ENCODE assay signal across 1 cellular context in the genomic region with DNA sequence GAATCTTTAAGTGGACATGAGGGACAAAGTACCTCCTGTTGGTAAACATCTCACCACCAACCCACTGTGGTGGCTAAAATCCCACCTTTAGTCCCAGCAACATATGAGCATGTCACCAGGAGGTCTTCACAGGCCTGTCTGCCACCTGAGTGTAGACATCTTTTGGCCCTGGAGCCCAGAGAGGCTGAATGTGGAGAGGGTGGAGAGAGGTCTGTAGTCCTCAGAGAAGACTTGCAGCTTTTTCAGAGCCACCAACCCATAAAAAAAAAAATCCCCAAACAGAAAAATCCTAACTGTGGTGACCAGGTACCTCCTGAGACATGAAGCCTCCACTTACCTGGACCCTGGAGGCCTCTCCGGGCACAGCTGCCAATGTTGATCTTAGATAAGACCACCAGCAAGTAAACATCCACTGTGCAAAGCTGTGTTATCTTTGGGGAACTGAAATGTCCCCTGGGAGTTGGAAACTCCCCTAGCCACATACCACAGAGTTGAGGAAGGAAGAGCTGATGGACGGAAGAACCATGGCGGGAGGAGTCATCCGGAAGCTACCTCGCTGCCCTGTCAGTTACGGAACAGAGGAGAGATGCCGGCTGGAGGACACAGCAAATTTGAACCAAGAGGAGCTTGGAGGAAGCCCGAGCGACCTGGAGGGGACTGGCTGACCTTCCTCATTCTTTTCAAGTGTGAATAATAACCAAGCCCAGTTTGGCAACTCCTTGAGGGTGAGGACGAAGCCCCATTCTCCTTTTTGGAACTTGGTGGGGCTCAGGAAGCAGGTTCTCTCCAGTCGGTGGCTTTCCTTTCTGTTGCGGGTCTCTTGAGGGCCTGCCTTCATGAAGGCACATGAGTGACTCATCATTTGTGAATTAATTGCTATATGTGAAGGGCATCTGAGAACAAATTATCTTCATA.
TF ChIP-seq lines count a peak whose summit lies in the region.

A gene with protein sequence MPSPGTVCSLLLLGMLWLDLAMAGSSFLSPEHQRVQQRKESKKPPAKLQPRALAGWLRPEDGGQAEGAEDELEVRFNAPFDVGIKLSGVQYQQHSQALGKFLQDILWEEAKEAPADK (minus strand): TSS at position 443 of the 915 bp plus-strand sequence. CDS start 2,767 bp downstream, outside the sequence.

TF ChIP-seq in HepG2, 621 proteins besides CTCF, POLR2A, EP300 and RAD21 (continued from another document and continues in another):
- TF ChIP-seq, protein P1, sequence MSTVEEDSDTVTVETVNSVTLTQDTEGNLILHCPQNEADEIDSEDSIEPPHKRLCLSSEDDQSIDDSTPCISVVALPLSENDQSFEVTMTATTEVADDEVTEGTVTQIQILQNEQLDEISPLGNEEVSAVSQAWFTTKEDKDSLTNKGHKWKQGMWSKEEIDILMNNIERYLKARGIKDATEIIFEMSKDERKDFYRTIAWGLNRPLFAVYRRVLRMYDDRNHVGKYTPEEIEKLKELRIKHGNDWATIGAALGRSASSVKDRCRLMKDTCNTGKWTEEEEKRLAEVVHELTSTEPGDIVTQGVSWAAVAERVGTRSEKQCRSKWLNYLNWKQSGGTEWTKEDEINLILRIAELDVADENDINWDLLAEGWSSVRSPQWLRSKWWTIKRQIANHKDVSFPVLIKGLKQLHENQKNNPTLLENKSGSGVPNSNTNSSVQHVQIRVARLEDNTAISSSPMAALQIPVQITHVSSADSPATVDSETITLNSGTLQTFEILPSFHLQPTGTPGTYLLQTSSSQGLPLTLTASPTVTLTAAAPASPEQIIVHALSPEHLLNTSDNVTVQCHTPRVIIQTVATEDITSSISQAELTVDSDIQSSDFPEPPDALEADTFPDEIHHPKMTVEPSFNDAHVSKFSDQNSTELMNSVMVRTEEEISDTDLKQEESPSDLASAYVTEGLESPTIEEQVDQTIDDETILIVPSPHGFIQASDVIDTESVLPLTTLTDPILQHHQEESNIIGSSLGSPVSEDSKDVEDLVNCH (CRISPR knock-in tag; IDR thresholded peaks at IDR 0.05), result no peak
- TF ChIP-seq KDM3A (CRISPR knock-in tag; IDR thresholded peaks at IDR 0.05; ENCODE audit: low read depth) (no peak), RARG (CRISPR knock-in tag; IDR thresholded peaks at IDR 0.05; ENCODE audit: low read depth) (no peak), YEATS2 (CRISPR knock-in tag; IDR thresholded peaks at IDR 0.05; ENCODE audit: borderline replicate concordance) (peak; percentile 28; the same call in 1 of the 2 replicates), ZNF737 (CRISPR knock-in tag; IDR thresholded peaks at IDR 0.05; ENCODE audit: borderline replicate concordance) (no peak), ZNF382 (CRISPR knock-in tag; IDR thresholded peaks at IDR 0.05; ENCODE audit: borderline replicate concordance) (no peak), MYC (CRISPR knock-in tag; IDR thresholded peaks at IDR 0.05; ENCODE audit: borderline replicate concordance) (no peak), MTA3 (CRISPR knock-in tag; IDR thresholded peaks at IDR 0.05) (no peak), ZSCAN29 (CRISPR knock-in tag; conservative IDR thresholded peaks at IDR 0.05) (no peak), ZNF180 (CRISPR knock-in tag; IDR thresholded peaks at IDR 0.05; ENCODE audit: borderline replicate concordance, low read depth) (no peak), PHF21A (CRISPR knock-in tag; IDR thresholded peaks at IDR 0.05) (peak; percentile 87), MAF1 (CRISPR knock-in tag; IDR thresholded peaks at IDR 0.05; ENCODE audit: borderline replicate concordance) (no peak), JARID2 (CRISPR knock-in tag; IDR thresholded peaks at IDR 0.05; ENCODE audit: insufficient replicate concordance) (no peak), ZFAT (CRISPR knock-in tag; conservative IDR thresholded peaks at IDR 0.05) (no peak), SNAPC2 (CRISPR knock-in tag; IDR thresholded peaks at IDR 0.05) (no peak), HDAC2 (CRISPR knock-in tag; IDR thresholded peaks at IDR 0.05) (peak; percentile 78), ZNF564 (CRISPR knock-in tag; IDR thresholded peaks at IDR 0.05) (no peak), NFE2L1 (CRISPR knock-in tag; IDR thresholded peaks at IDR 0.05; ENCODE audit: borderline replicate concordance) (no peak), ATRX (CRISPR knock-in tag; IDR thresholded peaks at IDR 0.05; ENCODE audit: borderline replicate concordance) (no peak), REXO4 (CRISPR knock-in tag; IDR thresholded peaks at IDR 0.05; ENCODE audit: borderline replicate concordance) (no peak), NFIB (CRISPR knock-in tag; IDR thresholded peaks at IDR 0.05; ENCODE audit: borderline replicate concordance) (no peak), ZNF333 (CRISPR knock-in tag; IDR thresholded peaks at IDR 0.05; ENCODE audit: borderline replicate concordance) (no peak), ZNF878 (CRISPR knock-in tag; IDR thresholded peaks at IDR 0.05) (0 out of 2 replicates have a peak, but pooled peaks have one; percentile 33), NBN (conservative IDR thresholded peaks at IDR 0.05) (no peak), ZNF496 (CRISPR knock-in tag; IDR thresholded peaks at IDR 0.05; ENCODE audit: insufficient replicate concordance) (no peak), MBD4 (IDR thresholded peaks at IDR 0.05; ENCODE audit: borderline replicate concordance, low read length) (no peak), SUZ12 (IDR thresholded peaks at IDR 0.05; ENCODE audit: low read depth, low read length) (no peak), PHB2 (IDR thresholded peaks at IDR 0.05; ENCODE audit: partially characterized antibody) (no peak)
- TF ChIP-seq, protein P2, sequence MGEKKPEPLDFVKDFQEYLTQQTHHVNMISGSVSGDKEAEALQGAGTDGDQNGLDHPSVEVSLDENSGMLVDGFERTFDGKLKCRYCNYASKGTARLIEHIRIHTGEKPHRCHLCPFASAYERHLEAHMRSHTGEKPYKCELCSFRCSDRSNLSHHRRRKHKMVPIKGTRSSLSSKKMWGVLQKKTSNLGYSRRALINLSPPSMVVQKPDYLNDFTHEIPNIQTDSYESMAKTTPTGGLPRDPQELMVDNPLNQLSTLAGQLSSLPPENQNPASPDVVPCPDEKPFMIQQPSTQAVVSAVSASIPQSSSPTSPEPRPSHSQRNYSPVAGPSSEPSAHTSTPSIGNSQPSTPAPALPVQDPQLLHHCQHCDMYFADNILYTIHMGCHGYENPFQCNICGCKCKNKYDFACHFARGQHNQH (CRISPR knock-in tag; IDR thresholded peaks at IDR 0.05), result no peak
- TF ChIP-seq, protein P3, sequence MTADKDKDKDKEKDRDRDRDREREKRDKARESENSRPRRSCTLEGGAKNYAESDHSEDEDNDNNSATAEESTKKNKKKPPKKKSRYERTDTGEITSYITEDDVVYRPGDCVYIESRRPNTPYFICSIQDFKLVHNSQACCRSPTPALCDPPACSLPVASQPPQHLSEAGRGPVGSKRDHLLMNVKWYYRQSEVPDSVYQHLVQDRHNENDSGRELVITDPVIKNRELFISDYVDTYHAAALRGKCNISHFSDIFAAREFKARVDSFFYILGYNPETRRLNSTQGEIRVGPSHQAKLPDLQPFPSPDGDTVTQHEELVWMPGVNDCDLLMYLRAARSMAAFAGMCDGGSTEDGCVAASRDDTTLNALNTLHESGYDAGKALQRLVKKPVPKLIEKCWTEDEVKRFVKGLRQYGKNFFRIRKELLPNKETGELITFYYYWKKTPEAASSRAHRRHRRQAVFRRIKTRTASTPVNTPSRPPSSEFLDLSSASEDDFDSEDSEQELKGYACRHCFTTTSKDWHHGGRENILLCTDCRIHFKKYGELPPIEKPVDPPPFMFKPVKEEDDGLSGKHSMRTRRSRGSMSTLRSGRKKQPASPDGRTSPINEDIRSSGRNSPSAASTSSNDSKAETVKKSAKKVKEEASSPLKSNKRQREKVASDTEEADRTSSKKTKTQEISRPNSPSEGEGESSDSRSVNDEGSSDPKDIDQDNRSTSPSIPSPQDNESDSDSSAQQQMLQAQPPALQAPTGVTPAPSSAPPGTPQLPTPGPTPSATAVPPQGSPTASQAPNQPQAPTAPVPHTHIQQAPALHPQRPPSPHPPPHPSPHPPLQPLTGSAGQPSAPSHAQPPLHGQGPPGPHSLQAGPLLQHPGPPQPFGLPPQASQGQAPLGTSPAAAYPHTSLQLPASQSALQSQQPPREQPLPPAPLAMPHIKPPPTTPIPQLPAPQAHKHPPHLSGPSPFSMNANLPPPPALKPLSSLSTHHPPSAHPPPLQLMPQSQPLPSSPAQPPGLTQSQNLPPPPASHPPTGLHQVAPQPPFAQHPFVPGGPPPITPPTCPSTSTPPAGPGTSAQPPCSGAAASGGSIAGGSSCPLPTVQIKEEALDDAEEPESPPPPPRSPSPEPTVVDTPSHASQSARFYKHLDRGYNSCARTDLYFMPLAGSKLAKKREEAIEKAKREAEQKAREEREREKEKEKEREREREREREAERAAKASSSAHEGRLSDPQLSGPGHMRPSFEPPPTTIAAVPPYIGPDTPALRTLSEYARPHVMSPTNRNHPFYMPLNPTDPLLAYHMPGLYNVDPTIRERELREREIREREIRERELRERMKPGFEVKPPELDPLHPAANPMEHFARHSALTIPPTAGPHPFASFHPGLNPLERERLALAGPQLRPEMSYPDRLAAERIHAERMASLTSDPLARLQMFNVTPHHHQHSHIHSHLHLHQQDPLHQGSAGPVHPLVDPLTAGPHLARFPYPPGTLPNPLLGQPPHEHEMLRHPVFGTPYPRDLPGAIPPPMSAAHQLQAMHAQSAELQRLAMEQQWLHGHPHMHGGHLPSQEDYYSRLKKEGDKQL (CRISPR knock-in tag; IDR thresholded peaks at IDR 0.05; ENCODE audit: low read depth), result 0 out of 2 replicates have a peak, but pooled peaks have one; percentile 25
- TF ChIP-seq, protein P4, sequence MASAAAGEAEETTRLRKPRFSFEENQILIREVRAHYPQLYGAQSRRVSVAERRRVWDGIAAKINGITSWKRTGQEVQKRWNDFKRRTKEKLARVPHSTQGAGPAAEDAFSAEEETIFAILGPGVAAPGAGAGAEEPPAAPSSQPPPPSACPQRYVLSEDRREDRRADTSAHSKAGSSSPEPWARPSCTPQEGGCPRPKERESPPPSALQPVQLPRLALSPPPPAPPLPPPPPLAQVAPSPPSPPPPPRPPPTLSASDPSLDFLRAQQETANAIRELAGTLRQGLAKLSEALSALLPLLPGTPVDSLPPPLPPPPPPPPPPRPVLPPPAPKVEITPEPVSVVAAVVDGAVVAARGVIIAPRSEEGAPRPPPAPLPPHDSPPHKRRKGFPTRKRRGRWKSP (CRISPR knock-in tag; IDR thresholded peaks at IDR 0.05), result no peak
- TF ChIP-seq, protein P5, sequence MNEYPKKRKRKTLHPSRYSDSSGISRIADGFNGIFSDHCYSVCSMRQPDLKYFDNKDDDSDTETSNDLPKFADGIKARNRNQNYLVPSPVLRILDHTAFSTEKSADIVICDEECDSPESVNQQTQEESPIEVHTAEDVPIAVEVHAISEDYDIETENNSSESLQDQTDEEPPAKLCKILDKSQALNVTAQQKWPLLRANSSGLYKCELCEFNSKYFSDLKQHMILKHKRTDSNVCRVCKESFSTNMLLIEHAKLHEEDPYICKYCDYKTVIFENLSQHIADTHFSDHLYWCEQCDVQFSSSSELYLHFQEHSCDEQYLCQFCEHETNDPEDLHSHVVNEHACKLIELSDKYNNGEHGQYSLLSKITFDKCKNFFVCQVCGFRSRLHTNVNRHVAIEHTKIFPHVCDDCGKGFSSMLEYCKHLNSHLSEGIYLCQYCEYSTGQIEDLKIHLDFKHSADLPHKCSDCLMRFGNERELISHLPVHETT (CRISPR knock-in tag; conservative IDR thresholded peaks at IDR 0.05), result no peak
- TF ChIP-seq, protein P6, sequence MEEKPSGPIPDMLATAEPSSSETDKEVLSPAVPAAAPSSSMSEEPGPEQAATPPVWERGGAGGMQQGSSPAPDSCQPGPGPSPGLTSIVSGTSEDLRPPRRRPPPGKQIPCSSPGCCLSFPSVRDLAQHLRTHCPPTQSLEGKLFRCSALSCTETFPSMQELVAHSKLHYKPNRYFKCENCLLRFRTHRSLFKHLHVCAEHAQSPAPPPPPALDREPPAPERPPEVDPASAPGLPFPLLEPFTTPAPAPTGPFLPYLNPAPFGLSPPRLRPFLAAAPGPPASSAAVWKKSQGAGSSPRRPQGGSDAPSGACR (CRISPR knock-in tag; IDR thresholded peaks at IDR 0.05), result no peak
- TF ChIP-seq, protein P7, sequence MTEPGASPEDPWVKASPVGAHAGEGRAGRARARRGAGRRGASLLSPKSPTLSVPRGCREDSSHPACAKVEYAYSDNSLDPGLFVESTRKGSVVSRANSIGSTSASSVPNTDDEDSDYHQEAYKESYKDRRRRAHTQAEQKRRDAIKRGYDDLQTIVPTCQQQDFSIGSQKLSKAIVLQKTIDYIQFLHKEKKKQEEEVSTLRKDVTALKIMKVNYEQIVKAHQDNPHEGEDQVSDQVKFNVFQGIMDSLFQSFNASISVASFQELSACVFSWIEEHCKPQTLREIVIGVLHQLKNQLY (CRISPR knock-in tag; IDR thresholded peaks at IDR 0.05), result peak; percentile 55; the same call in 1 of the 2 replicates
- TF ChIP-seq, protein P8, sequence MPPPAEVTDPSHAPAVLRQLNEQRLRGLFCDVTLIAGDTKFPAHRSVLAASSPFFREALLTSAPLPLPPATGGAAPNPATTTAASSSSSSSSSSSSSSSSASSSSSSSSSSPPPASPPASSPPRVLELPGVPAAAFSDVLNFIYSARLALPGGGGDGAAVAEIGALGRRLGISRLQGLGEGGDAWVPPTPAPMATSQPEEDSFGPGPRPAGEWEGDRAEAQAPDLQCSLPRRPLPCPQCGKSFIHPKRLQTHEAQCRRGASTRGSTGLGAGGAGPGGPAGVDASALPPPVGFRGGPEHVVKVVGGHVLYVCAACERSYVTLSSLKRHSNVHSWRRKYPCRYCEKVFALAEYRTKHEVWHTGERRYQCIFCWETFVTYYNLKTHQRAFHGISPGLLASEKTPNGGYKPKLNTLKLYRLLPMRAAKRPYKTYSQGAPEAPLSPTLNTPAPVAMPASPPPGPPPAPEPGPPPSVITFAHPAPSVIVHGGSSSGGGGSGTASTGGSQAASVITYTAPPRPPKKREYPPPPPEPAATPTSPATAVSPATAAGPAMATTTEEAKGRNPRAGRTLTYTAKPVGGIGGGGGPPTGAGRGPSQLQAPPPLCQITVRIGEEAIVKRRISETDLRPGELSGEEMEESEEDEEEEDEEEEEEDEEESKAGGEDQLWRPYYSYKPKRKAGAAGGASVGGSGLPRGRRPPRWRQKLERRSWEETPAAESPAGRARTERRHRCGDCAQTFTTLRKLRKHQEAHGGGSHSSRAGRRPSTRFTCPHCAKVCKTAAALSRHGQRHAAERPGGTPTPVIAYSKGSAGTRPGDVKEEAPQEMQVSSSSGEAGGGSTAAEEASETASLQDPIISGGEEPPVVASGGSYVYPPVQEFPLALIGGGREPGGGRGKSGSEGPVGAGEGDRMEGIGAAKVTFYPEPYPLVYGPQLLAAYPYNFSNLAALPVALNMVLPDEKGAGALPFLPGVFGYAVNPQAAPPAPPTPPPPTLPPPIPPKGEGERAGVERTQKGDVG (CRISPR knock-in tag; IDR thresholded peaks at IDR 0.05; ENCODE audit: borderline replicate concordance), result 0 out of 2 replicates have a peak, but pooled peaks have one; percentile 26
- TF ChIP-seq, protein P9, sequence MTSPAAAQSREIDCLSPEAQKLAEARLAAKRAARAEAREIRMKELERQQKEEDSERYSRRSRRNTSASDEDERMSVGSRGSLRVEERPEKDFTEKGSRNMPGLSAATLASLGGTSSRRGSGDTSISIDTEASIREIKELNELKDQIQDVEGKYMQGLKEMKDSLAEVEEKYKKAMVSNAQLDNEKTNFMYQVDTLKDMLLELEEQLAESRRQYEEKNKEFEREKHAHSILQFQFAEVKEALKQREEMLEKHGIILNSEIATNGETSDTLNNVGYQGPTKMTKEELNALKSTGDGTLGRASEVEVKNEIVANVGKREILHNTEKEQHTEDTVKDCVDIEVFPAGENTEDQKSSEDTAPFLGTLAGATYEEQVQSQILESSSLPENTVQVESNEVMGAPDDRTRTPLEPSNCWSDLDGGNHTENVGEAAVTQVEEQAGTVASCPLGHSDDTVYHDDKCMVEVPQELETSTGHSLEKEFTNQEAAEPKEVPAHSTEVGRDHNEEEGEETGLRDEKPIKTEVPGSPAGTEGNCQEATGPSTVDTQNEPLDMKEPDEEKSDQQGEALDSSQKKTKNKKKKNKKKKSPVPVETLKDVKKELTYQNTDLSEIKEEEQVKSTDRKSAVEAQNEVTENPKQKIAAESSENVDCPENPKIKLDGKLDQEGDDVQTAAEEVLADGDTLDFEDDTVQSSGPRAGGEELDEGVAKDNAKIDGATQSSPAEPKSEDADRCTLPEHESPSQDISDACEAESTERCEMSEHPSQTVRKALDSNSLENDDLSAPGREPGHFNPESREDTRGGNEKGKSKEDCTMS (CRISPR knock-in tag; conservative IDR thresholded peaks at IDR 0.05), result no peak
